ENCODE assay signal across 1 cellular context in the genomic region with DNA sequence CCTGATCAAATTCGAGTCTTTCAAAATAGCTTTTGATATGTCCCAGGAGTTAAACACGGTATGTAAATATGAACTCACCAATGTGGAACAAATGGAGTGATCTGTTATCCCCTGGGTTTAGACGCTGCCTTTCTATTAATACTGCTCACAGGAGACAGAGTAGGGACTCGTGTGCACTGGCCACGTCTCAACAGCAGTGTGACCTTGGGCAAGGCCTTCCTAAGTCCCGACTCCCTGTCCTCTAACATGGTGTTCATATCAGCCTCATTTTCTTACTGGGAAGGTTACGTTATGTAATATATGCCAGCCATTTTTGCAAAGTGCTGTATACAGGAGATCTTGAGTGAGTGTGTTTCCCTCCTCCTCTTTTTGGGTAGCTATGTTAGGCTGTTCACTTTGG.
TF ChIP-seq lines count a peak whose summit lies in the region.

No MANE protein-coding gene starts in this region.

TF ChIP-seq in K562, 482 proteins besides CTCF, POLR2A, EP300 and RAD21:
- TF ChIP-seq KDM5B (IDR thresholded peaks at IDR 0.05; ENCODE audit: insufficient replicate concordance, low read depth, low read length) (no peak), ILK (tag; IDR thresholded peaks at IDR 0.05; ENCODE audit: borderline replicate concordance, low read depth) (no peak), GABPB1 (CRISPR knock-in tag; IDR thresholded peaks at IDR 0.05) (0 out of 2 replicates have a peak, but pooled peaks have one; percentile 28), ZNF431 (CRISPR knock-in tag; IDR thresholded peaks at IDR 0.05) (no peak), SMARCB1 (IDR thresholded peaks at IDR 0.05; ENCODE audit: insufficient read length, low read depth) (no peak), TRIM28 (IDR thresholded peaks at IDR 0.05) (no peak)
- TF ChIP-seq, protein P1, sequence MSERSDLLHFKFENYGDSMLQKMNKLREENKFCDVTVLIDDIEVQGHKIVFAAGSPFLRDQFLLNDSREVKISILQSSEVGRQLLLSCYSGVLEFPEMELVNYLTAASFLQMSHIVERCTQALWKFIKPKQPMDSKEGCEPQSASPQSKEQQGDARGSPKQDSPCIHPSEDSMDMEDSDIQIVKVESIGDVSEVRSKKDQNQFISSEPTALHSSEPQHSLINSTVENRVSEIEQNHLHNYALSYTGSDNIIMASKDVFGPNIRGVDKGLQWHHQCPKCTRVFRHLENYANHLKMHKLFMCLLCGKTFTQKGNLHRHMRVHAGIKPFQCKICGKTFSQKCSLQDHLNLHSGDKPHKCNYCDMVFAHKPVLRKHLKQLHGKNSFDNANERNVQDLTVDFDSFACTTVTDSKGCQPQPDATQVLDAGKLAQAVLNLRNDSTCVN (CRISPR knock-in tag; IDR thresholded peaks at IDR 0.05), result no peak
